ENCODE assay signal across 1 cellular context in genomic region chr18:70415823-70416488, GRCh38.
A peak's percentile ranks its signal among the peaks of the same experiment; 100 is the strongest.
TF ChIP-seq lines count a peak whose summit lies in the region.

No MANE protein-coding gene starts in this region.

TF ChIP-seq in HCT116, 20 proteins besides CTCF, POLR2A, EP300 and RAD21 (continued from another document):
- TF ChIP-seq REST (IDR thresholded peaks at IDR 0.05; ENCODE audit: low read depth) (no peak), FOSL1 (IDR thresholded peaks at IDR 0.05; ENCODE audit: low read depth) (no peak), SRF (IDR thresholded peaks at IDR 0.05; ENCODE audit: low read depth) (no peak), YY1 (IDR thresholded peaks at IDR 0.05; ENCODE audit: extremely low read depth, insufficient replicate concordance, low read depth, low read length) (peak; percentile 7), CEBPB (IDR thresholded peaks at IDR 0.05; ENCODE audit: low read depth) (no peak), EZH2 (IDR thresholded peaks at IDR 0.05) (no peak), ZFX (IDR thresholded peaks at IDR 0.05) (peak; percentile 24; the same call in 1 of the 2 replicates), POLR2AphosphoS5 (IDR thresholded peaks at IDR 0.05; ENCODE audit: low read depth, low read length) (peak; percentile 72), ELF1 (IDR thresholded peaks at IDR 0.05; ENCODE audit: borderline replicate concordance, low read depth) (no peak), ZBTB33 (IDR thresholded peaks at IDR 0.05; ENCODE audit: extremely low read depth, insufficient replicate concordance, low read length) (no peak), ATF3 (IDR thresholded peaks at IDR 0.05) (no peak), MAX (IDR thresholded peaks at IDR 0.05) (no peak), CBX3 (IDR thresholded peaks at IDR 0.05; ENCODE audit: low read depth) (no peak), SIN3A (IDR thresholded peaks at IDR 0.05; ENCODE audit: low read depth) (no peak), SP1 (IDR thresholded peaks at IDR 0.05; ENCODE audit: low read depth) (no peak), EZH2phosphoT487 (IDR thresholded peaks at IDR 0.05; ENCODE audit: borderline replicate concordance) (no peak), EGR1 (IDR thresholded peaks at IDR 0.05; ENCODE audit: low read depth) (no peak), TCF7L2 (IDR thresholded peaks at IDR 0.05; ENCODE audit: borderline replicate concordance, extremely low read depth, insufficient read depth, insufficient read length) (no peak)
